ENCODE assay signal across 8 cellular contexts in genomic region chr1:11735854-11736745, GRCh38. TPM values are rescaled to one million over a fixed set of nuclear protein-coding genes. Genes with fewer than 3 reads are reported as not detected.
DNase-seq lines count a peak whose midpoint lies in the region; ATAC-seq, FAIRE-seq and TF ChIP-seq lines count a peak whose summit lies in the region.

TSS of gene AGTRAP (plus strand) at chr1:11736136. CDS start at chr1:11736209, 73 bp downstream.

- peak within 1 kb of the TSS; percentile 81 to 91 (median 86) for H3K4me3 ChIP-seq in keratinocyte (ENCODE audit: control insufficient read depth in 2 of 3, extremely low read depth in 1 of 3, insufficient read depth in 2 of 3, low read depth in 1 of 3, low read length in 3 of 3)

- H3K9me3 Mint-ChIP-seq in central memory CD8-positive, alpha-beta T cell = no peaks in the 10 kb centered on the region

- no peak for FAIRE-seq in keratinocyte (lab: Jason Lieb, UNC)

- peak within 1 kb of the TSS; percentile 98 for H3K27ac ChIP-seq in keratinocyte (ENCODE audit: control insufficient read depth, insufficient read depth, low read length)

- no peaks in the 10 kb centered on the region for H3K27me3 ChIP-seq in keratinocyte (ENCODE audit: control insufficient read depth, extremely low read depth, insufficient read depth, low read length)

- H3K27ac Mint-ChIP-seq in central memory CD8-positive, alpha-beta T cell (ENCODE audit: low read depth) = peak within 1 kb of the TSS; percentile 92

- H3K79me2 ChIP-seq in keratinocyte (ENCODE audit: control insufficient read depth, insufficient read depth, low read length) = peaks cover 16% of the 10 kb centered on the region

- peak; percentile 61 for ATAC-seq in HG03095 (IDR thresholded peaks at IDR 0.05; ENCODE audit: unreplicated experiment)
- peak; percentile 81 to 90 for ATAC-seq in activated CD4-positive, CD25-positive, alpha-beta regulatory T cell treated with anti-CD3 and anti-CD28 coated beads, Interleukin-2, amount 50 U/mL, for 24 hours
- peak; percentile 80 for ATAC-seq in central memory CD8-positive, alpha-beta T cell (replicated peaks; ENCODE audit: extremely low read depth, poor library complexity, severe bottlenecking)
- ATAC-seq in GM18511 (IDR thresholded peaks at IDR 0.05; ENCODE audit: unreplicated experiment) = no peak

- peaks cover 0 to 5% of the 10 kb centered on the region in 2 experiments for H3K36me3 ChIP-seq in keratinocyte (ENCODE audit: control insufficient read depth in 2 of 2, extremely low read depth in 1 of 2, insufficient read depth in 2 of 2, low read length in 2 of 2)

- peaks cover 3% of the 10 kb centered on the region for H3K9me1 ChIP-seq in keratinocyte (ENCODE audit: control insufficient read depth, extremely low read depth, insufficient read depth, low read length)

- dilution Hi-C loops in keratinocyte (cut with MboI; ENCODE audit: extremely low pct_ligation_motif_present, low sequenced_read_pairs) = no loop called here

- H2AFZ ChIP-seq in keratinocyte (ENCODE audit: control insufficient read depth, low read length) = peak within 1 kb of the TSS; percentile 93

- no peaks in the 10 kb centered on the region for H3K27me3 Mint-ChIP-seq in central memory CD8-positive, alpha-beta T cell

- H3K4me3 Mint-ChIP-seq in central memory CD8-positive, alpha-beta T cell = peak within 1 kb of the TSS; percentile 99

- TF ChIP-seq CTCF in GM13977 (IDR thresholded peaks at IDR 0.05; ENCODE audit: extremely low read depth, insufficient read depth, missing control alignments) = no peak
- TF ChIP-seq CTCF in keratinocyte (optimal IDR thresholded peaks at IDR 0.05 in 1 of 3, IDR thresholded peaks at IDR 0.05 in 1 of 3, conservative IDR thresholded peaks at IDR 0.05 in 1 of 3; ENCODE audit: extremely low read depth in 1 of 3, insufficient read depth in 2 of 3, low read length in 3 of 3) = no peak

- DNase-seq in GM13977 (ENCODE audit: low spot score) (peak; percentile 92), NCI-H345 treated with DMSO at 0.1 percent for 48 hours (lab: John Stamatoyannopoulos, UW; ENCODE audit: unreplicated experiment) (peak; percentile 79), keratinocyte (ENCODE audit: low read depth, low spot score) (peak; percentile 52)
- DNase-seq in central memory CD8-positive, alpha-beta T cell (ENCODE audit: low spot score in 2 of 2) = peak; percentile 66 to 69
- peak; percentile 80 to 90 (median 85) for DNase-seq in stimulated activated CD4-positive, alpha-beta T cell treated with anti-CD3 and anti-CD28 coated beads, Interleukin-12 subunit alpha, Interleukin-12 subunit beta, amount 100 ng/mL, for 48 hours (ENCODE audit: low read depth in 2 of 3, low spot score in 1 of 3)

- no peaks in the 10 kb centered on the region for H4K20me1 ChIP-seq in keratinocyte (ENCODE audit: control insufficient read depth, extremely low read depth, insufficient read depth, low read length)

- H3K4me1 Mint-ChIP-seq in central memory CD8-positive, alpha-beta T cell = peaks cover 66% of the 10 kb centered on the region

- H3K36me3 Mint-ChIP-seq in central memory CD8-positive, alpha-beta T cell (ENCODE audit: insufficient read depth) = peaks cover 10% of the 10 kb centered on the region

- no peaks in the 10 kb centered on the region for H3K9me3 ChIP-seq in keratinocyte (ENCODE audit: control insufficient read depth, low read depth, low read length)

- H3K4me2 ChIP-seq in keratinocyte (ENCODE audit: control insufficient read depth, extremely low read depth, insufficient read depth, low read depth, low read length) = peak within 1 kb of the TSS; percentile 98

- in situ Hi-C loops in GM13977 (cut with MboI; ENCODE audit: low pct_unique_long_range_greater_than_20kb, low sequenced_read_pairs, unreplicated experiment) = no loop called here

- H3K9ac ChIP-seq in keratinocyte (ENCODE audit: control insufficient read depth, extremely low read depth, insufficient read depth, low read length) = peak within 1 kb of the TSS; percentile 94

- peaks cover 43% of the 10 kb centered on the region for H3K4me1 ChIP-seq in keratinocyte (ENCODE audit: control insufficient read depth, extremely low read depth, insufficient read depth, low read length)

RNA-seq across cellular contexts. Expression of gene AGTRAP, which starts in this region (rescaled TPM):
- polyA plus RNA-seq in keratinocyte = 36.7 to 75.6 TPM (median 65.8 TPM) in 3 replicates
- 11.8 TPM for polyA plus RNA-seq in keratinocyte (2011; ENCODE audit: low read depth)
- polyA plus RNA-seq in keratinocyte (2011; cell fraction: cytosol; rRNA removed) = 56.1 and 108 TPM in 2 replicates
- 61.3 and 86.5 TPM in 2 replicates for polyA plus RNA-seq in keratinocyte (2011; cell fraction: nucleus; rRNA removed)
- 82.0 and 86.5 TPM in 2 replicates for polyA plus RNA-seq in keratinocyte (2012; ENCODE audit: low replicate concordance)
- polyA minus RNA-seq in keratinocyte = 38.4 to 81.1 TPM (median 45.0 TPM) in 3 replicates
- 81.5 TPM for polyA minus RNA-seq in keratinocyte (2011; cell fraction: cytosol; rRNA and poly(A)+ RNA removed)
- 34.2 and 35.3 TPM in 2 replicates for polyA minus RNA-seq in keratinocyte (2011; cell fraction: nucleus; rRNA and poly(A)+ RNA removed)
